Comparison of ENCODE assay signal across 18 cellular contexts in the genomic region with DNA sequence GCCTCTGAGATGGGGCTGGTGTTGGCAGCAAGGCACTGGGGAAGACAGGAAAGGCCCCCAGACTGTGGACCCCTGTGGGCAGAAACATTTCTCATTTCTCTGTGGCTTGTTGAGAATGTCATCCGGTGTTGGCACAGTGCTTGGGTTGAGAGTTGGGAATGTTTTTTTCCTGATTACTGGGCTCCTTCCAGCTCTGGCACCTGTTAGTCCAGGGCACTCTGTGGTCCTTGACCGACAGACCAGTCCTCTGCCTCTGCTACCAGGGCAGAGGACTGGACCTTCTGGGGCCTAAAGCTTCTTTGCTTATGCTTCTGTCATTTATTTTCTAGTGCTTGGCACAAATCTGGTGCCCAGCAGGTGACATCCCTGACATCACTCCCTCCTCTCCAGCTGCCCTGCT. TPM values are rescaled to one million over a fixed set of nuclear protein-coding genes. Genes with fewer than 3 reads are reported as not detected.
A peak's percentile ranks its signal among the peaks of the same experiment; 100 is the strongest.
DNase-seq lines count a peak whose midpoint lies in the region; ATAC-seq and TF ChIP-seq lines count a peak whose summit lies in the region.
"Had no signal": no experiment of that assay in that cellular context is flagged by ENCODE, and none has a peak within 500 bp of the region (broad histone marks: within the 10 kb centered on the region; RNA-seq: fewer than 3 reads in every experiment).

No MANE protein-coding gene starts in this region.

- no peaks in the 10 kb centered on the region for H3K4me1 ChIP-seq in trophoblast cell (ENCODE audit: control insufficient read depth in 1 of 2, insufficient read depth in 2 of 2, low read length in 2 of 2)
- H3K4me1 ChIP-seq: A549, Caco-2, HAP-1 had no signal

- H3K4me3 ChIP-seq in trophoblast cell (ENCODE audit: low read depth, low read length) (no peak overlapping the region), foreskin fibroblast (ENCODE audit: low read depth in 1 of 2, low read length in 2 of 2) (no peak overlapping the region)
- H3K4me3 ChIP-seq: A549, GM12878, HAP-1 had no signal

- DNase-seq in DMS79 treated with DMSO at 0.1 percent for 48 hours (lab: John Stamatoyannopoulos, UW) = peak; percentile 65
- no peak for DNase-seq in DMS79 (lab: John Stamatoyannopoulos, UW)
- DNase-seq in cerebellum (ENCODE audit: low spot score) = peak; percentile 35
- no peak for DNase-seq in trophoblast cell
- DNase-seq in foreskin fibroblast = no peak
- no peak for DNase-seq in H4 (ENCODE audit: low spot score)
- DNase-seq: AML-193; Caco-2; CD4-positive, alpha-beta T cell had no signal

- no peak overlapping the region for H2AK5ac ChIP-seq in trophoblast cell (ENCODE audit: low read length)

- peak overlapping the region; percentile 41 for H3K9ac ChIP-seq in trophoblast cell (ENCODE audit: low read length)

- H2AFZ ChIP-seq in trophoblast cell (ENCODE audit: insufficient read depth, low read length, poor library complexity) = no peak overlapping the region

- no peak overlapping the region for H2BK5ac ChIP-seq in trophoblast cell (ENCODE audit: low read depth, low read length, poor library complexity)

- no peak overlapping the region for H3K4me2 ChIP-seq in trophoblast cell (ENCODE audit: low read length)
- H3K4me2 ChIP-seq: A549 had no signal

- H3K23ac ChIP-seq in trophoblast cell (ENCODE audit: low read length) = no peak overlapping the region

- TF ChIP-seq CTCF in foreskin fibroblast (IDR thresholded peaks at IDR 0.05; ENCODE audit: low read depth, low read length) = no peak

- no peaks in the 10 kb centered on the region for H3K9me3 ChIP-seq in trophoblast cell (ENCODE audit: insufficient read depth, low read depth, low read length)
- H3K9me3 ChIP-seq: A549, Caco-2, HAP-1 had no signal

- no peak overlapping the region for H2BK120ac ChIP-seq in trophoblast cell (ENCODE audit: insufficient read depth, low read length, poor library complexity)

- no peak overlapping the region for H4K12ac ChIP-seq in trophoblast cell (ENCODE audit: low read depth, low read length)

- H4K91ac ChIP-seq in trophoblast cell (ENCODE audit: low read depth, low read length) = no peak overlapping the region

- no CpG with 5 or more reads among the region's 2 CpGs for WGBS in trophoblast cell (ENCODE audit: extremely low coverage, insufficient coverage, insufficient read length)

- no peaks in the 10 kb centered on the region for H3K79me1 ChIP-seq in trophoblast cell (ENCODE audit: low read length)

- no peaks in the 10 kb centered on the region for H3K36me3 ChIP-seq in trophoblast cell (ENCODE audit: control insufficient read depth in 1 of 2, insufficient read depth in 2 of 2, low read length in 2 of 2)
- H3K36me3 ChIP-seq: HAP-1 had no signal

- H3K27me3 ChIP-seq in trophoblast cell (ENCODE audit: insufficient read depth, low read length) = no peaks in the 10 kb centered on the region

- no peak overlapping the region for H3K18ac ChIP-seq in trophoblast cell (ENCODE audit: low read length)

- no peak for ATAC-seq in HG02870 (IDR thresholded peaks at IDR 0.05; ENCODE audit: unreplicated experiment)
- ATAC-seq: GM12878 had no signal

- no peak overlapping the region for H2BK12ac ChIP-seq in trophoblast cell (ENCODE audit: low read length)

- no peak overlapping the region for H3K27ac ChIP-seq in trophoblast cell (ENCODE audit: low read depth, low read length)
- H3K27ac ChIP-seq: 22Rv1, A549, C4-2B had no signal

- no peaks in the 10 kb centered on the region for H3K79me2 ChIP-seq in trophoblast cell (ENCODE audit: control insufficient read depth, insufficient read depth, low read length, poor library complexity)

- no peak overlapping the region for H3K4ac ChIP-seq in trophoblast cell (ENCODE audit: low read depth, low read length)

- no peak overlapping the region for H4K8ac ChIP-seq in trophoblast cell (ENCODE audit: low read depth, low read length)

- H3K14ac ChIP-seq in trophoblast cell (ENCODE audit: low read length) = no peak overlapping the region

RNA-seq across cellular contexts. Expression of a gene that starts 4.8 kb away (rescaled TPM):
- not detected for total RNA-seq in cerebellum
- polyA plus RNA-seq in trophoblast cell (2013) = not detected in 2 replicates
- total RNA-seq in H4 (2014; rRNA removed; shearing (Covaris generic)) = not detected in 2 replicates
- total RNA-seq: Caco-2; CD4-positive, alpha-beta T cell; GM12878; H1; HT-29 had no signal
- polyA plus RNA-seq: A549, BJ, GM12878, H1 had no signal

RNA-seq across cellular contexts. Expression of a gene that starts 28.3 kb away (rescaled TPM):
- not detected for total RNA-seq in cerebellum
- not detected in 2 replicates for polyA plus RNA-seq in trophoblast cell (2013)
- total RNA-seq in H4 (2014; rRNA removed; shearing (Covaris generic)) = not detected in 2 replicates
- total RNA-seq: Caco-2; CD4-positive, alpha-beta T cell; GM12878; H1; HT-29 had no signal
- polyA plus RNA-seq: A549, BJ, GM12878, H1 had no signal

RNA-seq across cellular contexts. Expression of a gene that starts 33.8 kb away (rescaled TPM):
- not detected for total RNA-seq in cerebellum
- polyA plus RNA-seq in trophoblast cell (2013) = 1.3 and 1.5 TPM in 2 replicates
- not detected in 2 replicates for total RNA-seq in H4 (2014; rRNA removed; shearing (Covaris generic))
- total RNA-seq: Caco-2; CD4-positive, alpha-beta T cell; H1 had no signal
- polyA plus RNA-seq: A549, H1 had no signal

RNA-seq across cellular contexts. Expression of a gene that starts 41.7 kb away (rescaled TPM):
- not detected for total RNA-seq in cerebellum
- polyA plus RNA-seq in trophoblast cell (2013) = not detected in 2 replicates
- total RNA-seq in H4 (2014; rRNA removed; shearing (Covaris generic)) = not detected in 2 replicates
- total RNA-seq: Caco-2; CD4-positive, alpha-beta T cell; GM12878; H1; HT-29 had no signal
- polyA plus RNA-seq: A549, BJ, GM12878, H1 had no signal

RNA-seq across cellular contexts. Expression of a gene that starts 59.4 kb away (rescaled TPM):
- not detected for total RNA-seq in cerebellum
- polyA plus RNA-seq in trophoblast cell (2013) = 12.3 and 12.6 TPM in 2 replicates
- not detected in 2 replicates for total RNA-seq in H4 (2014; rRNA removed; shearing (Covaris generic))
- total RNA-seq: CD4-positive, alpha-beta T cell; GM12878; H1 had no signal
- polyA plus RNA-seq: A549, BJ, GM12878, H1 had no signal

Comparison
In these comparisons a context has a peak if more than half of its experiments do, and no peak if none do; other contexts are left out.
1. DNase-seq: peak in DMS79 treated with DMSO at 0.1 percent for 48 hours (single experiment) and cerebellum (single experiment); none in DMS79 (single experiment), trophoblast cell (0 of 2), foreskin fibroblast (0 of 2) and H4 (single experiment).